ENCODE assay signal across 1 cellular context in the genomic region with DNA sequence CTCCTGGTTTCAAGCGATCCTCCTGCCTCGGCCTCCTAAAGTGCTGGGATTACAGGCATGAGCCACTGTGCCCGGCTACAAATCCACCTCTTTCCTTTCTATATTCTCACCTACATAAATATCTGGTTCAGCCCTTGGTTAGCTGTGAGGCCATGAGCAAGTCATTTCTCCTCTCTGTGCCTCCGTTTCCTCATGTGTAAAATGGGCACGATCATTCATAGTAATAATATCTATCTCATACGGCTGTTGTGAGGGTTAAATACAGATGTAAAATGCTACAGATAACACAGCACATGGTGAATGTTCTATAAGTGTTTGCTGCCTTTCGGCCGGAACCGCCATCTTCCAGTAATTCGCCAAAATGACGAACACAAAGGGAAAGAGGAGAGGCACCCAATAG.
TF ChIP-seq lines count a peak whose summit lies in the region.

No MANE protein-coding gene starts in this region.

TF ChIP-seq in WTC11, 78 proteins besides CTCF, POLR2A, EP300 and RAD21:
- no peak for TF ChIP-seq E2F1 (CRISPR knock-in tag; IDR thresholded peaks at IDR 0.05)
- TF ChIP-seq SOX15 (CRISPR knock-in tag; IDR thresholded peaks at IDR 0.05): no peak
